ENCODE assay signal across 24 cellular contexts in genomic region chr21:32543975-32544374, GRCh38. TPM values are rescaled to one million over a fixed set of nuclear protein-coding genes. Genes with fewer than 3 reads are reported as not detected.
DNase-seq lines count a peak whose midpoint lies in the region; ATAC-seq and TF ChIP-seq lines count a peak whose summit lies in the region.
"Had no signal": no experiment of that assay in that cellular context is flagged by ENCODE, and none has a peak within 500 bp of the region (broad histone marks: within the 10 kb centered on the region; RNA-seq: fewer than 3 reads in every experiment).

No MANE protein-coding gene starts in this region.

- TF ChIP-seq EP300 in esophagus muscularis mucosa (IDR thresholded peaks at IDR 0.05) (no peak), tibial nerve (IDR thresholded peaks at IDR 0.05) (no peak)

- peak; percentile 41 for ATAC-seq in T-helper 17 cell
- ATAC-seq: A549, GM23338, HCT116 had no signal

- WGBS in esophagus muscularis mucosa = 85% methylated on average over 3 of the region's 3 CpGs
- WGBS in tibial nerve, 2 donors = 73 to 89% methylated on average over 3 of the region's 3 CpGs

- no peak overlapping the region for H3K27ac Mint-ChIP-seq in T-helper 17 cell
- H3K27ac Mint-ChIP-seq: CD14-positive monocyte; CD4-positive, alpha-beta T cell; GM23338; H9 had no signal

- H3K36me3 ChIP-seq in esophagus muscularis mucosa (no peaks in the 10 kb centered on the region), tibial nerve (no peaks in the 10 kb centered on the region)
- H3K36me3 ChIP-seq: BE2C; BLaER1 treated with 17β-estradiol and CSF1 and Interleukin-3, amounts not matched to agents 10 nM and 100 nM had no signal

- H3K4me1 Mint-ChIP-seq in T-helper 17 cell = peaks cover 16% of the 10 kb centered on the region
- H3K4me1 Mint-ChIP-seq: CD14-positive monocyte had no signal

- H3K4me1 ChIP-seq in esophagus muscularis mucosa (no peaks in the 10 kb centered on the region), tibial nerve (no peaks in the 10 kb centered on the region)
- H3K4me1 ChIP-seq: A549; BE2C; BLaER1 treated with 17β-estradiol and CSF1 and Interleukin-3, amounts not matched to agents 10 nM and 100 nM had no signal

- peak; percentile 57 for DNase-seq in Jurkat, Clone E6-1 (ENCODE audit: low read depth, low spot score)
- DNase-seq in T-helper 17 cell = no peak
- DNase-seq in dermis blood vessel endothelial cell = peak; percentile 65
- DNase-seq in esophagus muscularis mucosa (ENCODE audit: extremely low spot score) = peak; percentile 50
- no peak for DNase-seq in RWPE1 (ENCODE audit: low spot score)
- DNase-seq in tibial nerve (ENCODE audit: low spot score in 2 of 2) = no peak
- no peak for DNase-seq in DMS79 (lab: John Stamatoyannopoulos, UW)
- DNase-seq: 8988T; ACHN; AML-193; BE2C; CD4-positive, alpha-beta T cell; CD8-positive, alpha-beta memory T cell; DMS 273 treated with DMSO at 0.1 percent for 48 hours; DMS79 treated with DMSO at 0.1 percent for 48 hours; GF-D8; H9 had no signal

- peaks cover 3% of the 10 kb centered on the region for H3K36me3 Mint-ChIP-seq in T-helper 17 cell (ENCODE audit: low read depth)
- H3K36me3 Mint-ChIP-seq: CD14-positive monocyte had no signal

- CTCF ChIA-PET in RWPE1 (lab: Yijun Ruan, JAX) = interaction anchor here (0.6 kb wide), 1 partner anchor 25 kb away, joined by 3 read pairs; no protein-coding TSS in a partner anchor

- no peak overlapping the region for H3K4me3 Mint-ChIP-seq in T-helper 17 cell
- H3K4me3 Mint-ChIP-seq: CD14-positive monocyte; CD4-positive, alpha-beta T cell; CD8-positive, alpha-beta memory T cell; GM23338; H9 had no signal

- TF ChIP-seq CTCF in esophagus muscularis mucosa (IDR thresholded peaks at IDR 0.05) (no peak), RWPE1 (conservative IDR thresholded peaks at IDR 0.05; ENCODE audit: low read depth) (no peak), tibial nerve (IDR thresholded peaks at IDR 0.05) (no peak)

- H3K27me3 ChIP-seq in esophagus muscularis mucosa = no peaks in the 10 kb centered on the region
- no peaks in the 10 kb centered on the region for H3K27me3 ChIP-seq in tibial nerve
- H3K27me3 ChIP-seq: BLaER1 treated with 17β-estradiol and CSF1 and Interleukin-3, amounts not matched to agents 10 nM and 100 nM had no signal

- POLR2A ChIA-PET in RWPE1 (lab: Yijun Ruan, JAX; ENCODE audit: low non-redundant PET) = no interaction called here

- no peak overlapping the region for H3K27ac ChIP-seq in esophagus muscularis mucosa (replicated peaks in 1 of 4)
- H3K27ac ChIP-seq in RWPE1 = no peak overlapping the region
- H3K27ac ChIP-seq in tibial nerve = no peak overlapping the region
- H3K27ac ChIP-seq: A549; BLaER1 treated with 17β-estradiol and CSF1 and Interleukin-3, amounts not matched to agents 10 nM and 100 nM had no signal

- H3K9me3 ChIP-seq in T-helper 17 cell (ENCODE audit: control insufficient read depth, low read length, poor library complexity, severe bottlenecking) (no peaks in the 10 kb centered on the region), esophagus muscularis mucosa (no peaks in the 10 kb centered on the region), tibial nerve (no peaks in the 10 kb centered on the region)
- H3K9me3 ChIP-seq: A549; BE2C; BLaER1 treated with 17β-estradiol and CSF1 and Interleukin-3, amounts not matched to agents 10 nM and 100 nM had no signal

- no peak for TF ChIP-seq POLR2A in esophagus muscularis mucosa (IDR thresholded peaks at IDR 0.05; ENCODE audit: low read depth)
- TF ChIP-seq POLR2A in tibial nerve (IDR thresholded peaks at IDR 0.05) = no peak

- no peak overlapping the region for H3K4me3 ChIP-seq in Jurkat, Clone E6-1 (ENCODE audit: low read length)
- H3K4me3 ChIP-seq in esophagus muscularis mucosa = no peak overlapping the region
- no peak overlapping the region for H3K4me3 ChIP-seq in tibial nerve
- H3K4me3 ChIP-seq: A549; BLaER1 treated with 17β-estradiol and CSF1 and Interleukin-3, amounts not matched to agents 10 nM and 100 nM; GM23338 had no signal

- intact Hi-C loops in esophagus muscularis mucosa (cut with DNase I) = no loop called here

- H3K27me3 Mint-ChIP-seq in T-helper 17 cell = no peaks in the 10 kb centered on the region
- H3K27me3 Mint-ChIP-seq: CD4-positive, alpha-beta T cell had no signal

RNA-seq across cellular contexts. Expression of gene TCP10L, which starts 41.3 kb away (rescaled TPM):
- polyA plus RNA-seq in Jurkat, Clone E6-1 (2012; ENCODE audit: insufficient read depth, insufficient read length) = not detected
- total RNA-seq in T-helper 17 cell (under 1 TPM in 1 of 2 donors, not detected in 1; 0.57 TPM), dermis blood vessel endothelial cell (0.09 and 0.68 TPM in 2 replicates), esophagus muscularis mucosa (1 to 10 TPM; 1.2 to 1.7 (median 1.5) TPM), tibial nerve (10 to 100 TPM in 1 of 4 donors, 1 to 10 TPM in 3; 1.0 to 10.3 (median 2.4) TPM)
- total RNA-seq: CD8-positive, alpha-beta memory T cell; G401; H4 had no signal

Comparison
In these comparisons a context has a peak if more than half of its experiments do, and no peak if none do; other contexts are left out.
1. DNase-seq: peak in Jurkat, Clone E6-1 (single experiment), dermis blood vessel endothelial cell (single experiment) and esophagus muscularis mucosa (single experiment); none in T-helper 17 cell (0 of 3), RWPE1 (single experiment), tibial nerve (0 of 2) and DMS79 (single experiment).